Comparison of ENCODE assay signal across 8 cellular contexts in the genomic region with DNA sequence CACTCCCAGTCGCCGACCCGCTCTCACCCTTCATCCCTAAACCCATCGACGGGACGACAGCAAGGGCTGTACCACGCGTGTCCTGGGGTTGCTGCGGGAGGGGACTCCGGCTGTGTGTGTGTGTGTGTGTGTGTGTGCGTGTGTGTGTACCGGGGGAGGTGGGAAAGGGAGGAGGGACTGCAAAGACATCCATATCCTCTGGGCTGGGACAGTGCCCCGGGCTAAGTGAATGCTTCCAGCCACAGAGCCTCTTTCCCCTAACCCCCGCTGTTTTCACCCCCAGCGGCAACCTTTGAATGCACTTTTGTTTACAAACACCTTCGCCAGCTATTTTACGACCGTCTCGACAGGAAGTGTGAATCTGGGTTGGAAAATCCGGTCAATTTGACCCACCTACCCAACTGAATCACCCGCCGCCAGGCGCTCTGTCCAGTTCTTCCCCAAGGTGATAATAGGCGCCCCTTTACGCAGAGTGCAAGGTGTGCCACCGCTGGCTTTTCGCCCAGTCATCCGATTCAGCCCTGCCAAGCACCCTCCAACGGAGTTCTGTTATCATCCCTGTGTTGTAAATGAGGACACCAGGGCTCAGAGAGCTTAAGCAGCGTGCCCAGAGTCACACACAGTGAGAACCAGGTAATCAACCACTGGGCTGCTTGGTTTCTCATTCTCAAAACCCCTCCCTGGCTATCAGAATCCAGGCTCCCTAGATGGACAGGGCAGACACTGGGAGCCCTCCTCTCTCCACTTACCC. TPM values are rescaled to one million over a fixed set of nuclear protein-coding genes. Genes with fewer than 3 reads are reported as not detected.
A peak's percentile ranks its signal among the peaks of the same experiment; 100 is the strongest.
DNase-seq lines count a peak whose midpoint lies in the region; ATAC-seq and TF ChIP-seq lines count a peak whose summit lies in the region.

No MANE protein-coding gene starts in this region.

- TF ChIP-seq CTCF in Panc1 (IDR thresholded peaks at IDR 0.05) (no peak), epithelial cell of esophagus (IDR thresholded peaks at IDR 0.05; ENCODE audit: insufficient read depth, low read depth, low read length, missing control alignments) (no peak)

- in situ Hi-C loops in Panc1 (cut with HindIII; ENCODE audit: low pct_unique_long_range_greater_than_20kb, low sequenced_read_pairs): no loop called here

- ATAC-seq in Panc1 (peak; percentile 51), HG03432 (IDR thresholded peaks at IDR 0.05; ENCODE audit: unreplicated experiment) (no peak)
- ATAC-seq in naive thymus-derived CD4-positive, alpha-beta T cell: peak; percentile 3

- CTCF ChIA-PET in Panc1 (lab: Charles Lee): interaction anchor here (0.7 kb wide), 1 partner anchor 72 kb away, joined by 5 read pairs; no protein-coding TSS in a partner anchor
- CTCF ChIA-PET in naive thymus-derived CD4-positive, alpha-beta T cell (lab: Charles Lee): interaction anchor here (1.0 kb wide), 1 partner anchor 67 kb away, joined by 3 read pairs; no protein-coding TSS in a partner anchor

- peaks cover 17% of the 10 kb centered on the region for H3K4me1 Mint-ChIP-seq in activated T-cell treated with anti-CD3 and anti-CD28 coated beads, Interleukin-2, amount 50 U/mL, for 24 hours (ENCODE audit: low read depth)
- H3K4me1 Mint-ChIP-seq in naive thymus-derived CD4-positive, alpha-beta T cell: peaks cover 7 to 13% (median 11%) of the 10 kb centered on the region in 7 donors

- H3K4me1 ChIP-seq in Panc1 (ENCODE audit: control insufficient read depth, insufficient read depth, low read length): peaks cover 57% of the 10 kb centered on the region
- H3K4me1 ChIP-seq in naive thymus-derived CD4-positive, alpha-beta T cell (ENCODE audit: control insufficient read depth in 2 of 2, insufficient read depth in 2 of 2, low read length in 2 of 2): no peaks in the 10 kb centered on the region

- H3K27ac Mint-ChIP-seq in activated T-cell treated with anti-CD3 and anti-CD28 coated beads, Interleukin-2, amount 50 U/mL, for 24 hours: no peak overlapping the region
- no peak overlapping the region for H3K27ac Mint-ChIP-seq in naive thymus-derived CD4-positive, alpha-beta T cell

- no peak for DNase-seq in activated T-cell treated with anti-CD3 and anti-CD28 coated beads, Interleukin-2, amount 50 U/mL, for 24 hours
- DNase-seq in activated T-cell treated with anti-CD3 and anti-CD28 coated beads, Interleukin-2, amount 50 U/mL, for 1 hour: no peak
- DNase-seq in Panc1 (ENCODE audit: low read depth, low spot score) (no peak), epithelial cell of esophagus (ENCODE audit: low read depth) (peak; percentile 65), SKM-1 treated with dmso at 0.1 percent for 144 hours (lab: John Stamatoyannopoulos, UW; ENCODE audit: unreplicated experiment) (no peak), hippocampal formation (lab: John Stamatoyannopoulos, UW) (no peak)
- DNase-seq in naive thymus-derived CD4-positive, alpha-beta T cell: no peak

- H3K4me3 ChIP-seq in Panc1 (ENCODE audit: low read depth in 2 of 2, low read length in 2 of 2) (peak overlapping the region; percentile 87 to 95), epithelial cell of esophagus (ENCODE audit: low read length) (peak overlapping the region; percentile 84)
- peak overlapping the region; percentile 41 for H3K4me3 ChIP-seq in naive thymus-derived CD4-positive, alpha-beta T cell (ENCODE audit: low read length)

- H3K27me3 ChIP-seq in Panc1 (ENCODE audit: control insufficient read depth, insufficient read depth, low read length): no peaks in the 10 kb centered on the region; the same call in 1 of the 2 replicates
- peaks cover 0 to 3% of the 10 kb centered on the region in 2 donors for H3K27me3 ChIP-seq in naive thymus-derived CD4-positive, alpha-beta T cell (ENCODE audit: control insufficient read depth in 2 of 2, insufficient read depth in 2 of 2, low read length in 2 of 2)

- H3K36me3 ChIP-seq in Panc1 (ENCODE audit: control insufficient read depth, insufficient read depth, low read length): peaks cover 8% of the 10 kb centered on the region
- H3K36me3 ChIP-seq in naive thymus-derived CD4-positive, alpha-beta T cell (ENCODE audit: control insufficient read depth in 2 of 3, insufficient read depth in 3 of 3, low read length in 3 of 3): no peaks in the 10 kb centered on the region

- H3K4me3 Mint-ChIP-seq in activated T-cell treated with anti-CD3 and anti-CD28 coated beads, Interleukin-2, amount 50 U/mL, for 24 hours: peak overlapping the region; percentile 76
- peak overlapping the region; percentile 78 to 90 (median 84) for H3K4me3 Mint-ChIP-seq in naive thymus-derived CD4-positive, alpha-beta T cell

- H3K9me3 ChIP-seq in Panc1 (ENCODE audit: control insufficient read depth, insufficient read depth, low read depth, low read length): no peaks in the 10 kb centered on the region
- no peaks in the 10 kb centered on the region for H3K9me3 ChIP-seq in naive thymus-derived CD4-positive, alpha-beta T cell (ENCODE audit: control insufficient read depth in 2 of 3, low read length in 3 of 3)

- POLR2A ChIA-PET in Panc1 (lab: Charles Lee): interaction anchor here (0.6 to 2.2 kb wide), 4 partner anchors 9 to 62 kb away, joined by 3 to 9 read pairs (median 4); no protein-coding TSS in a partner anchor
- POLR2A ChIA-PET in naive thymus-derived CD4-positive, alpha-beta T cell (lab: Charles Lee): no interaction called here

- H3K9me3 Mint-ChIP-seq in activated T-cell treated with anti-CD3 and anti-CD28 coated beads, Interleukin-2, amount 50 U/mL, for 24 hours: no peaks in the 10 kb centered on the region
- H3K9me3 Mint-ChIP-seq in naive thymus-derived CD4-positive, alpha-beta T cell: peaks cover 0 to 1% (median 0%) of the 10 kb centered on the region in 11 donors

- intact Hi-C loops in Panc1 (cut with micrococcal nuclease; ENCODE audit: unreplicated experiment): loop anchor here (5.0 kb wide), 1 partner anchor 97 kb away; no protein-coding TSS in a partner anchor
- intact Hi-C loops in naive thymus-derived CD4-positive, alpha-beta T cell (cut with micrococcal nuclease): loop anchor here (5.0 to 10.0 kb wide), 2 partner anchors 100 to 178 kb away; no protein-coding TSS in a partner anchor

- peak overlapping the region; percentile 94 for H3K27ac ChIP-seq in Panc1 (ENCODE audit: low read length)
- H3K27ac ChIP-seq in naive thymus-derived CD4-positive, alpha-beta T cell (ENCODE audit: low read depth, low read length): no peak overlapping the region

- no TSS peak for BruUV-seq in Panc1 (replicated peaks; lab: Mats Ljungman, UMichigan)

- H3K36me3 Mint-ChIP-seq in activated T-cell treated with anti-CD3 and anti-CD28 coated beads, Interleukin-2, amount 50 U/mL, for 24 hours (ENCODE audit: low read depth): no peaks in the 10 kb centered on the region
- no peaks in the 10 kb centered on the region for H3K36me3 Mint-ChIP-seq in naive thymus-derived CD4-positive, alpha-beta T cell

- peaks cover 51% of the 10 kb centered on the region for H3K27me3 Mint-ChIP-seq in activated T-cell treated with anti-CD3 and anti-CD28 coated beads, Interleukin-2, amount 50 U/mL, for 24 hours
- peaks cover 22 to 61% (median 37%) of the 10 kb centered on the region in 5 donors for H3K27me3 Mint-ChIP-seq in naive thymus-derived CD4-positive, alpha-beta T cell

RNA-seq across cellular contexts. Expression of gene AMOTL2, which starts 0.7 kb away (rescaled TPM):
- 146 TPM for total RNA-seq in Panc1 (2021; ENCODE audit: unreplicated experiment)
- 73.2 TPM for polyA plus RNA-seq in Panc1 (2012; ENCODE audit: insufficient read length)
- total RNA-seq in naive thymus-derived CD4-positive, alpha-beta T cell: not detected
- polyA plus RNA-seq in naive thymus-derived CD4-positive, alpha-beta T cell: under 1 TPM in 1 of 2 donors, not detected in 1; 0.10 TPM

Comparison
In these comparisons a context has a peak if more than half of its experiments do, and no peak if none do; other contexts are left out.
1. H3K4me3 ChIP-seq: peak in every context shown above with its lines; median percentile 91 in Panc1; 84 in epithelial cell of esophagus; 41 in naive thymus-derived CD4-positive, alpha-beta T cell.
2. RNA of gene AMOTL2, which starts 0.7 kb away (total RNA-seq): 146 TPM in Panc1 (single experiment); not detected in naive thymus-derived CD4-positive, alpha-beta T cell; every median in the first group is over 100 times any median in the second.